Comparison of ENCODE assay signal across 11 cellular contexts in genomic region chr11:297666-298405, GRCh38. TPM values are rescaled to one million over a fixed set of nuclear protein-coding genes. Genes with fewer than 3 reads are reported as not detected.
DNase-seq lines count a peak whose midpoint lies in the region; ATAC-seq lines count a peak whose summit lies in the region.
"Had no signal": no experiment of that assay in that cellular context is flagged by ENCODE, and none has a peak within 500 bp of the region (broad histone marks: within the 10 kb centered on the region; RNA-seq: fewer than 3 reads in every experiment).

No MANE protein-coding gene starts in this region.

- peak; percentile 53 to 58 for ATAC-seq in activated CD4-positive, CD25-positive, alpha-beta regulatory T cell treated with anti-CD3 and anti-CD28 coated beads, Interleukin-2, amount 50 U/mL, for 24 hours
- ATAC-seq in GM21360 (IDR thresholded peaks at IDR 0.05; ENCODE audit: unreplicated experiment) (no peak), GM18870 (IDR thresholded peaks at IDR 0.05; ENCODE audit: unreplicated experiment) (no peak)

- intact Hi-C loops in cardiac septum (cut with DNase I), result no loop called here

- DNase-seq in activated CD4-positive, CD25-positive, alpha-beta regulatory T cell (lab: John Stamatoyannopoulos, UW), result no peak
- DNase-seq in activated CD4-positive, alpha-beta T cell treated with anti-CD3 and anti-CD28 coated beads for 48 hours, result peak; percentile 51
- DNase-seq in cardiac septum (ENCODE audit: low spot score) (peak; percentile 74), DMS53 treated with DMSO at 0.1 percent for 48 hours (lab: John Stamatoyannopoulos, UW; ENCODE audit: unreplicated experiment) (no peak)
- DNase-seq in stimulated activated CD8-positive, alpha-beta memory T cell treated with anti-CD3 and anti-CD28 coated beads, Interleukin-4, amount 100 ng/mL, for 48 hours, result peak; percentile 68
- DNase-seq: central memory CD4-positive, alpha-beta T cell; occipital lobe had no signal

RNA-seq across cellular contexts. Expression of gene IFITM5, which starts 1.5 kb away (rescaled TPM):
- total RNA-seq in cardiac septum, result not detected
- total RNA-seq: A172, occipital lobe had no signal

RNA-seq across cellular contexts. Expression of gene PGGHG, which starts 8.9 kb away (rescaled TPM):
- total RNA-seq in cardiac septum, result 11.0 TPM

RNA-seq across cellular contexts. Expression of gene IFITM2, which starts 9.8 kb away (rescaled TPM):
- total RNA-seq in cardiac septum, result 215 TPM

RNA-seq across cellular contexts. Expression of gene IFITM1, which starts 16.0 kb away (rescaled TPM):
- 123 TPM for total RNA-seq in cardiac septum

RNA-seq across cellular contexts. Expression of gene NLRP6, which starts 19.6 kb away (rescaled TPM):
- total RNA-seq in cardiac septum, result 0.19 TPM
- total RNA-seq: A172, occipital lobe had no signal

Comparison
In these comparisons a context has a peak if more than half of its experiments do, and no peak if none do; other contexts are left out.
1. ATAC-seq: peak in activated CD4-positive, CD25-positive, alpha-beta regulatory T cell treated with anti-CD3 and anti-CD28 coated beads, Interleukin-2, amount 50 U/mL, for 24 hours (2 of 2); none in GM21360 (single experiment) and GM18870 (single experiment).
2. DNase-seq: peak in activated CD4-positive, alpha-beta T cell treated with anti-CD3 and anti-CD28 coated beads for 48 hours (single experiment), cardiac septum (single experiment) and stimulated activated CD8-positive, alpha-beta memory T cell treated with anti-CD3 and anti-CD28 coated beads, Interleukin-4, amount 100 ng/mL, for 48 hours (single experiment); none in activated CD4-positive, CD25-positive, alpha-beta regulatory T cell (0 of 4) and DMS53 treated with DMSO at 0.1 percent for 48 hours (single experiment).